In the genomic region with DNA sequence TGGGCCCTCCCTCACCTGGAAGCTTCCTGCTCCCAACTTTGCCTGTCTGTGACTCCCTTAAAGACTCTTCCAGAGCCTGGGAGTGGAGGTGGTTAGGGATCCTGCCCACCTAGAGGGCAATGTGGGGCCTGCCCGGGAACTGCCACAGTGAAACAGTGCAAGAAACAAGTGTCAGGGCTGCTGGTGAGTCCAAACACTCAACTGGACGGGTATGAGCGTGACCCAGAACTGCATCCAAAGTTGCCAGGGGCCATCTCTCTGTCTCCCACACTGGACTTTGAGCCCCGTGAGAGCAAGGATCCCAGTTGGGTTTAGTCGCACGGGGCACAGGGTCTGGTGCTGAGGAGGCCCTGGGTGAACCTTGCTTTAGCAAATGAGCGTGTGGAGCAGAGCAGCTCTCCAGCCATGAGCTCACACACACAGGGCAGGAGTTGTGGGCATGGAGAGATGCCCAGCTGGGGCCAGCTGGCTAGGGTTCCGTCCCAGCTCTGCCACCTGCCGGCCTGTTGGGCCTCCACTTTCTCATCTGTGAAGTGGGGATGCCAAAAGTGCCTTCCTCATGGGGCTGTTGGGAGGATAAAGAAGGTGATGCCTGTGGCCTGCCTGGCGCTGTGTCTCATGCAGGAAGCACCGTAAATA, we compare ENCODE assay signal across 1 cellular context.
TF ChIP-seq lines count a peak whose summit lies in the region.

No MANE protein-coding gene starts in this region.

TF ChIP-seq in K562, 482 proteins besides CTCF, POLR2A, EP300 and RAD21:
- peak; percentile 41 for TF ChIP-seq RBM25 (IDR thresholded peaks at IDR 0.05; ENCODE audit: low read depth, low read length, severe bottlenecking)
- no peak for TF ChIP-seq ZSCAN32 (CRISPR knock-in tag; IDR thresholded peaks at IDR 0.05)
- no peak for TF ChIP-seq ETV1 (tag; conservative IDR thresholded peaks at IDR 0.05; ENCODE audit: low read depth)
